ENCODE assay signal across 1 cellular context in genomic region chr6:159540152-159540551, GRCh38.
TF ChIP-seq lines count a peak whose summit lies in the region.

No MANE protein-coding gene starts in this region.

TF ChIP-seq in GM23338, 12 proteins besides CTCF, POLR2A, EP300 and RAD21:
- TF ChIP-seq ZNF462 (CRISPR knock-in tag; IDR thresholded peaks at IDR 0.05) = no peak
- 0 out of 2 replicates have a peak, but pooled peaks have one; percentile 35 for TF ChIP-seq ETS1 (IDR thresholded peaks at IDR 0.05)
- no peak for TF ChIP-seq CREB1 (CRISPR knock-in tag; IDR thresholded peaks at IDR 0.05; ENCODE audit: low read depth)
- TF ChIP-seq ZNF114 (CRISPR knock-in tag; IDR thresholded peaks at IDR 0.05) = no peak
- TF ChIP-seq POLR2AphosphoS5 (IDR thresholded peaks at IDR 0.05; ENCODE audit: low read depth) = no peak
- TF ChIP-seq JUNB (IDR thresholded peaks at IDR 0.05; ENCODE audit: unreplicated experiment) = no peak
- TF ChIP-seq NANOG (IDR thresholded peaks at IDR 0.05; ENCODE audit: borderline replicate concordance) = no peak
- TF ChIP-seq STAT1 (IDR thresholded peaks at IDR 0.05; ENCODE audit: unreplicated experiment) = no peak
TF ChIP-seq in GM23338: peak in this region for 1.
